ENCODE assay signal across 8 cellular contexts in the genomic region with DNA sequence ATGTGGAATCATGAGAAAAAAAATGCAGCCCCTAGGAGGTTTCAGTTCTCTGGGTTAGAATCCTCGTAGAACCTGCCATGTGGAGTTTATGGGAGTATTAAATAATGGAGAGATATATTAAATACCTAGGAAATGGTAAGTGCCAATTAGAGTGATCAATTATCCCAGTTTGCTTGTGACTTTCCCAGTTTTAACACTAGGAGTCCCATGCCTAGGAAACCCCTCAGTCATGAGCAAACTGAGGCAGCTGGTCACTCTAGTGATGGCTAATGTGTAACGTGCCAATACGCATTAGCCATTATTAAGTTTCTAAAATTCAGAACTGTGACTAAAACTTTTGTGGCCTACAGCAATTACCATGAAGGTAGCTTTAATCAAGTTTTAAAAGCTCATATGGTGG.
"Had no signal": no experiment of that assay in that cellular context is flagged by ENCODE, and none has a peak within 500 bp of the region (broad histone marks: within the 10 kb centered on the region; RNA-seq: fewer than 3 reads in every experiment).

No MANE protein-coding gene starts in this region.

- H3K4me1 Mint-ChIP-seq: IgD-negative memory B cell had no signal

- H3K27ac Mint-ChIP-seq: IgD-negative memory B cell had no signal

- H3K36me3 Mint-ChIP-seq: IgD-negative memory B cell had no signal

- ATAC-seq: HepG2 had no signal

- DNase-seq: GOT3, H7, HCEC 1CT, KBM-7 had no signal

- H3K4me3 Mint-ChIP-seq: IgD-negative memory B cell had no signal

- H3K4me2 ChIP-seq: KMS-11 had no signal

- H3K27ac ChIP-seq: HL-60, KMS-11 had no signal
